ENCODE assay signal across 8 cellular contexts in genomic region chr4:70734971-70735370, GRCh38. TPM values are rescaled to one million over a fixed set of nuclear protein-coding genes. Genes with fewer than 3 reads are reported as not detected.
DNase-seq lines count a peak whose midpoint lies in the region; ATAC-seq and TF ChIP-seq lines count a peak whose summit lies in the region.

No MANE protein-coding gene starts in this region.

- peak overlapping the region; percentile 73 for H3K27ac ChIP-seq in foreskin keratinocyte

- no peaks in the 10 kb centered on the region for H3K27me3 Mint-ChIP-seq in activated CD4-positive, alpha-beta T cell treated with anti-CD3 and anti-CD28 coated beads for 36 hours
- H3K27me3 Mint-ChIP-seq in T-cell = no peaks in the 10 kb centered on the region
- no peaks in the 10 kb centered on the region for H3K27me3 Mint-ChIP-seq in stimulated activated memory B cell treated with anti-CD40 and anti-IgM and Interleukin-4, amounts not matched to agents 10 μg/mL and 1 μg/mL and 100 μg/mL, for 72 hours

- peak overlapping the region; percentile 74 for H3K27ac Mint-ChIP-seq in activated CD4-positive, alpha-beta T cell treated with anti-CD3 and anti-CD28 coated beads for 36 hours
- peak overlapping the region; percentile 93 to 94 for H3K27ac Mint-ChIP-seq in T-cell
- H3K27ac Mint-ChIP-seq in stimulated activated memory B cell treated with anti-CD40 and anti-IgM and Interleukin-4, amounts not matched to agents 10 μg/mL and 1 μg/mL and 100 μg/mL, for 72 hours = peak overlapping the region; percentile 55

- intact Hi-C loops in activated CD4-positive, alpha-beta T cell treated with anti-CD3 and anti-CD28 coated beads for 36 hours (cut with DNase I, micrococcal nuclease) = loop anchor here (1.0 to 10.0 kb wide), 4 partner anchors 30 to 70 kb away; partner anchors contain the start of gene UTP3 (in 2 of the 2)

- peak; percentile 30 for ATAC-seq in activated CD4-positive, alpha-beta T cell treated with anti-CD3 and anti-CD28 coated beads for 36 hours
- peak; percentile 42 to 59 (median 53) for ATAC-seq in T-cell (replicated peaks in 1 of 4)
- ATAC-seq in foreskin keratinocyte = peak; percentile 38
- peak; percentile 55 for ATAC-seq in stimulated activated memory B cell treated with anti-CD40 and anti-IgM and Interleukin-4, amounts not matched to agents 10 μg/mL and 1 μg/mL and 100 μg/mL, for 72 hours

- H3K36me3 Mint-ChIP-seq in activated CD4-positive, alpha-beta T cell treated with anti-CD3 and anti-CD28 coated beads for 36 hours (ENCODE audit: low read depth) = no peaks in the 10 kb centered on the region
- H3K36me3 Mint-ChIP-seq in T-cell = no peaks in the 10 kb centered on the region
- H3K36me3 Mint-ChIP-seq in stimulated activated memory B cell treated with anti-CD40 and anti-IgM and Interleukin-4, amounts not matched to agents 10 μg/mL and 1 μg/mL and 100 μg/mL, for 72 hours = no peaks in the 10 kb centered on the region

- DNase-seq in activated CD4-positive, alpha-beta T cell treated with anti-CD3 and anti-CD28 coated beads for 36 hours = no peak
- no peak for DNase-seq in activated CD4-positive, alpha-beta T cell treated with anti-CD3 and anti-CD28 coated beads for 4 hours
- DNase-seq in T-cell = peak in 1 of 34 experiments; percentile 11
- DNase-seq in foreskin keratinocyte = no peak
- DNase-seq in AML-193 (lab: John Stamatoyannopoulos, UW) = no peak
- no peak for DNase-seq in NCI-H1092 treated with DMSO at 0.1 percent for 48 hours (lab: John Stamatoyannopoulos, UW)
- DNase-seq in NCI-H226 = no peak

- no peak for TF ChIP-seq CTCF in foreskin keratinocyte (conservative IDR thresholded peaks at IDR 0.05)

- H3K4me1 ChIP-seq in foreskin keratinocyte = peaks cover 4% of the 10 kb centered on the region

- CTCF ChIA-PET in activated CD4-positive, alpha-beta T cell treated with anti-CD3 and anti-CD28 coated beads for 36 hours (lab: Charles Lee) = interaction anchor here (0.6 to 2.8 kb wide), 16 partner anchors 10 to 275 kb away, joined by 3 to 19 read pairs (median 4); partner anchors contain the start of gene DCK
- CTCF ChIA-PET in T-cell (lab: Charles Lee) = interaction anchor here (0.6 to 4.3 kb wide), 32 partner anchors 10 to 275 kb away, joined by 3 to 49 read pairs (median 5); partner anchors contain the start of genes RUFY3 (in 2 of the 2), MOB1B (in 1 of the 2) and UTP3 (in 1 of the 2)

- no peaks in the 10 kb centered on the region for H3K9me3 Mint-ChIP-seq in activated CD4-positive, alpha-beta T cell treated with anti-CD3 and anti-CD28 coated beads for 36 hours (ENCODE audit: low read depth)
- H3K9me3 Mint-ChIP-seq in T-cell = no peaks in the 10 kb centered on the region
- no peaks in the 10 kb centered on the region for H3K9me3 Mint-ChIP-seq in stimulated activated memory B cell treated with anti-CD40 and anti-IgM and Interleukin-4, amounts not matched to agents 10 μg/mL and 1 μg/mL and 100 μg/mL, for 72 hours

- H3K4me3 Mint-ChIP-seq in activated CD4-positive, alpha-beta T cell treated with anti-CD3 and anti-CD28 coated beads for 36 hours = peak overlapping the region; percentile 52
- H3K4me3 Mint-ChIP-seq in T-cell = peak overlapping the region; percentile 66 to 71 (median 70)
- peak overlapping the region; percentile 44 for H3K4me3 Mint-ChIP-seq in stimulated activated memory B cell treated with anti-CD40 and anti-IgM and Interleukin-4, amounts not matched to agents 10 μg/mL and 1 μg/mL and 100 μg/mL, for 72 hours

- H3K27me3 ChIP-seq in foreskin keratinocyte = no peaks in the 10 kb centered on the region

- H3K4me1 Mint-ChIP-seq in activated CD4-positive, alpha-beta T cell treated with anti-CD3 and anti-CD28 coated beads for 36 hours = peaks cover 36% of the 10 kb centered on the region
- H3K4me1 Mint-ChIP-seq in T-cell = peaks cover 41 to 61% (median 48%) of the 10 kb centered on the region in 3 donors
- H3K4me1 Mint-ChIP-seq in stimulated activated memory B cell treated with anti-CD40 and anti-IgM and Interleukin-4, amounts not matched to agents 10 μg/mL and 1 μg/mL and 100 μg/mL, for 72 hours = peaks cover 46% of the 10 kb centered on the region

- POLR2A ChIA-PET in activated CD4-positive, alpha-beta T cell treated with anti-CD3 and anti-CD28 coated beads for 36 hours (lab: Charles Lee) = interaction anchor here (0.9 kb wide), 2 partner anchors 82 to 259 kb away, joined by 3 read pairs; partner anchors contain the start of gene DCK
- POLR2A ChIA-PET in T-cell (lab: Charles Lee) = interaction anchor here (0.5 to 2.2 kb wide), 10 partner anchors 11 to 104 kb away, joined by 3 to 14 read pairs (median 6); partner anchors contain the start of gene UTP3 (in 1 of the 2)

RNA-seq across cellular contexts. Expression of gene RUFY3, which starts 13.2 kb away (rescaled TPM):
- 10 to 100 TPM; 10.6 to 11.2 TPM for total RNA-seq in activated CD4-positive, alpha-beta T cell treated with anti-CD3 and anti-CD28 coated beads for 36 hours
- total RNA-seq in T-cell (10 to 100 TPM; 29.8 to 34.1 (median 33.3) TPM), foreskin keratinocyte (17.0 and 19.3 TPM in 2 replicates)
- 6.9 and 7.3 TPM in 2 replicates for polyA plus RNA-seq in foreskin keratinocyte

RNA-seq across cellular contexts. Expression of gene UTP3, which starts 46.6 kb away (rescaled TPM):
- total RNA-seq in activated CD4-positive, alpha-beta T cell treated with anti-CD3 and anti-CD28 coated beads for 36 hours = 10 to 100 TPM; 32.6 to 34.3 TPM
- total RNA-seq in T-cell (10 to 100 TPM; 15.1 to 34.9 (median 34.0) TPM), foreskin keratinocyte (27.2 and 31.4 TPM in 2 replicates)
- 22.3 and 27.5 TPM in 2 replicates for polyA plus RNA-seq in foreskin keratinocyte
